20 cellular contexts compared by ENCODE assay signal in the genomic region with DNA sequence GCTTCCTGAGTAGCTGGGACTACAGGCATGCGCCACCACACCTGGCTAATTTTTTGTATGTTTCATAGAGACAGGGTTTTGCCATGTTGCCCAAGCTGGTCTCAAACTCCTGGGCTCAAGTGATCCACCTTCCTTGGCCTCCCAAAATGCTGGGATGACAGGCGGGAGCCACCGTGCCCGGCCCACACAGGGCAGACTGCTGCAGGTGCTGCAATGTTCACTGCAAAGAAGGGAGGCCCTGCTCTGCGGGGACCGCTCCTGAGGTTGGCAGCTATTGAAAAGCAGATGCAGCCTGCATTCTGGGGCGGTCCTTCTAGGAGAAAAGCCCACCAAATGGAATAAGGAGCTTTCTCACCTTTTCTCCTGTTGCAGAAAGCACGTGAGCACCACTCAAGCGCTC.
"Had no signal": no experiment of that assay in that cellular context is flagged by ENCODE, and none has a peak within 500 bp of the region (broad histone marks: within the 10 kb centered on the region; RNA-seq: fewer than 3 reads in every experiment).

No MANE protein-coding gene starts in this region.

- H3K4me3 Mint-ChIP-seq: dendritic cell treated with granulocyte-macrophage colony-stimulating factor and Interleukin-4, amounts not matched to agents 40 ng/mL and 50 ng/mL, for 4 days; effector memory CD8-positive, alpha-beta T cell; endodermal cell had no signal

- DNase-seq: colonic mucosa; cortex of kidney; dermis blood vessel endothelial cell; dorsolateral prefrontal cortex; effector CD4-positive, alpha-beta T cell; effector CD8-positive, alpha-beta T cell; effector memory CD4-positive, alpha-beta T cell; effector memory CD8-positive, alpha-beta T cell; endodermal cell; erythroblast; esophagus squamous epithelium; foreskin fibroblast; foreskin keratinocyte; foreskin melanocyte; gastrocnemius medialis; glutamatergic neuron; head of caudate nucleus; heart left ventricle; heart right ventricle had no signal

- H3K27ac Mint-ChIP-seq: dendritic cell treated with granulocyte-macrophage colony-stimulating factor and Interleukin-4, amounts not matched to agents 40 ng/mL and 50 ng/mL, for 4 days; effector memory CD8-positive, alpha-beta T cell; endodermal cell had no signal

- H3K9me3 Mint-ChIP-seq: dendritic cell treated with granulocyte-macrophage colony-stimulating factor and Interleukin-4, amounts not matched to agents 40 ng/mL and 50 ng/mL, for 4 days; effector memory CD8-positive, alpha-beta T cell had no signal

- H3K27me3 Mint-ChIP-seq: dendritic cell treated with granulocyte-macrophage colony-stimulating factor and Interleukin-4, amounts not matched to agents 40 ng/mL and 50 ng/mL, for 4 days; effector memory CD8-positive, alpha-beta T cell had no signal
